In the genomic region with DNA sequence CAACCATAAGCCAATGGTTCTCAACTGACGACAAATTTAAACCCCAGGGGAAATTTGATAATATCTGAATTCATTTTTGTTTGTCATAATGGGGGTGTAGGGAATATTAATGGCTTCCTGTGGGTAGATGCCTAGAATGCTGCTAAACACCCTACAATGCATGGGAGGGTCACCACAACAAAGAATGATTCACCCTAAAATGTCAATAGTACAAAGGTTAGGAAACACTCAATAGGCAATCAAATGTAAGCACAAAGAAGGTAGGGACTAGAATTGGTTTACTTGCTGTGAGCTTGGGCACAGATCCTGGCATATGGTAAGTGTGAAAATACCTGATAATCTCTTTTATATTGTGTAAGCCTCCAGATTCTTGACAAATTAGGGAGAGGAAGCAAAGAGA, we compare ENCODE assay signal across 1 cellular context.
TF ChIP-seq lines count a peak whose summit lies in the region.

No MANE protein-coding gene starts in this region.

TF ChIP-seq in HepG2, 621 proteins besides CTCF, POLR2A, EP300 and RAD21 (continued from another document and continues in another):
- TF ChIP-seq, protein P1, sequence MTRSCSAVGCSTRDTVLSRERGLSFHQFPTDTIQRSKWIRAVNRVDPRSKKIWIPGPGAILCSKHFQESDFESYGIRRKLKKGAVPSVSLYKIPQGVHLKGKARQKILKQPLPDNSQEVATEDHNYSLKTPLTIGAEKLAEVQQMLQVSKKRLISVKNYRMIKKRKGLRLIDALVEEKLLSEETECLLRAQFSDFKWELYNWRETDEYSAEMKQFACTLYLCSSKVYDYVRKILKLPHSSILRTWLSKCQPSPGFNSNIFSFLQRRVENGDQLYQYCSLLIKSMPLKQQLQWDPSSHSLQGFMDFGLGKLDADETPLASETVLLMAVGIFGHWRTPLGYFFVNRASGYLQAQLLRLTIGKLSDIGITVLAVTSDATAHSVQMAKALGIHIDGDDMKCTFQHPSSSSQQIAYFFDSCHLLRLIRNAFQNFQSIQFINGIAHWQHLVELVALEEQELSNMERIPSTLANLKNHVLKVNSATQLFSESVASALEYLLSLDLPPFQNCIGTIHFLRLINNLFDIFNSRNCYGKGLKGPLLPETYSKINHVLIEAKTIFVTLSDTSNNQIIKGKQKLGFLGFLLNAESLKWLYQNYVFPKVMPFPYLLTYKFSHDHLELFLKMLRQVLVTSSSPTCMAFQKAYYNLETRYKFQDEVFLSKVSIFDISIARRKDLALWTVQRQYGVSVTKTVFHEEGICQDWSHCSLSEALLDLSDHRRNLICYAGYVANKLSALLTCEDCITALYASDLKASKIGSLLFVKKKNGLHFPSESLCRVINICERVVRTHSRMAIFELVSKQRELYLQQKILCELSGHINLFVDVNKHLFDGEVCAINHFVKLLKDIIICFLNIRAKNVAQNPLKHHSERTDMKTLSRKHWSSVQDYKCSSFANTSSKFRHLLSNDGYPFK (CRISPR knock-in tag; IDR thresholded peaks at IDR 0.05; ENCODE audit: borderline replicate concordance) = no peak
- TF ChIP-seq PHF20 (CRISPR knock-in tag; IDR thresholded peaks at IDR 0.05) = no peak
- no peak for TF ChIP-seq WIZ (CRISPR knock-in tag; IDR thresholded peaks at IDR 0.05)
- no peak for TF ChIP-seq NFIB (CRISPR knock-in tag; IDR thresholded peaks at IDR 0.05; ENCODE audit: borderline replicate concordance)
- TF ChIP-seq ZNF607 (CRISPR knock-in tag; IDR thresholded peaks at IDR 0.05; ENCODE audit: borderline replicate concordance) = no peak
- no peak for TF ChIP-seq ZNF30 (CRISPR knock-in tag; IDR thresholded peaks at IDR 0.05)
- no peak for TF ChIP-seq ISL2 (CRISPR knock-in tag; IDR thresholded peaks at IDR 0.05)
- no peak for TF ChIP-seq YY1 (IDR thresholded peaks at IDR 0.05; ENCODE audit: insufficient read depth, insufficient replicate concordance, low read depth, low read length)
- TF ChIP-seq, protein P2, sequence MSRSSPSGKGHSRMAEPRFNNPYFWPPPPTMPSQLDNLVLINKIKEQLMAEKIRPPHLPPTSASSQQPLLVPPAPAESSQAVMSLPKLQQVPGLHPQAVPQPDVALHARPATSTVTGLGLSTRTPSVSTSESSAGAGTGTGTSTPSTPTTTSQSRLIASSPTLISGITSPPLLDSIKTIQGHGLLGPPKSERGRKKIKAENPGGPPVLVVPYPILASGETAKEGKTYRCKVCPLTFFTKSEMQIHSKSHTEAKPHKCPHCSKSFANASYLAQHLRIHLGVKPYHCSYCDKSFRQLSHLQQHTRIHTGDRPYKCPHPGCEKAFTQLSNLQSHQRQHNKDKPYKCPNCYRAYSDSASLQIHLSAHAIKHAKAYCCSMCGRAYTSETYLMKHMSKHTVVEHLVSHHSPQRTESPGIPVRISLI (CRISPR knock-in tag; IDR thresholded peaks at IDR 0.05; ENCODE audit: borderline replicate concordance) = no peak
- peak; percentile 58; the same call in 1 of the 2 replicates for TF ChIP-seq NR2F6 (IDR thresholded peaks at IDR 0.05)
- TF ChIP-seq NR2F6 (CRISPR knock-in tag; IDR thresholded peaks at IDR 0.05) = no peak
- TF ChIP-seq ZNF557 (CRISPR knock-in tag; IDR thresholded peaks at IDR 0.05) = no peak
- no peak for TF ChIP-seq SNAI1 (CRISPR knock-in tag; IDR thresholded peaks at IDR 0.05; ENCODE audit: borderline replicate concordance)
- TF ChIP-seq, protein P3, sequence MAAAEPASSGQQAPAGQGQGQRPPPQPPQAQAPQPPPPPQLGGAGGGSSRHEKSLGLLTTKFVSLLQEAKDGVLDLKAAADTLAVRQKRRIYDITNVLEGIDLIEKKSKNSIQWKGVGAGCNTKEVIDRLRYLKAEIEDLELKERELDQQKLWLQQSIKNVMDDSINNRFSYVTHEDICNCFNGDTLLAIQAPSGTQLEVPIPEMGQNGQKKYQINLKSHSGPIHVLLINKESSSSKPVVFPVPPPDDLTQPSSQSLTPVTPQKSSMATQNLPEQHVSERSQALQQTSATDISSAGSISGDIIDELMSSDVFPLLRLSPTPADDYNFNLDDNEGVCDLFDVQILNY (CRISPR knock-in tag; conservative IDR thresholded peaks at IDR 0.05) = no peak
- TF ChIP-seq ATF1 (CRISPR knock-in tag; IDR thresholded peaks at IDR 0.05) = no peak
- peak; percentile 54; the same call in 1 of the 2 replicates for TF ChIP-seq CEBPB (IDR thresholded peaks at IDR 0.05; ENCODE audit: borderline replicate concordance, low read depth, low read length)
- TF ChIP-seq ZNF670 (CRISPR knock-in tag; IDR thresholded peaks at IDR 0.05; ENCODE audit: borderline replicate concordance) = no peak
- TF ChIP-seq FOSL2 (CRISPR knock-in tag; IDR thresholded peaks at IDR 0.05) = peak; percentile 94
- TF ChIP-seq NFE2 (CRISPR knock-in tag; IDR thresholded peaks at IDR 0.05) = no peak
- TF ChIP-seq SP2 (CRISPR knock-in tag; IDR thresholded peaks at IDR 0.05) = no peak
- peak; percentile 69; the same call in 1 of the 2 replicates for TF ChIP-seq TBX3 (IDR thresholded peaks at IDR 0.05; ENCODE audit: borderline replicate concordance)
- TF ChIP-seq ARHGAP35 (CRISPR knock-in tag; IDR thresholded peaks at IDR 0.05; ENCODE audit: borderline replicate concordance) = no peak
- no peak for TF ChIP-seq SAP130 (CRISPR knock-in tag; IDR thresholded peaks at IDR 0.05; ENCODE audit: low read depth)
- TF ChIP-seq ZKSCAN8 (CRISPR knock-in tag; IDR thresholded peaks at IDR 0.05; ENCODE audit: borderline replicate concordance) = no peak
- TF ChIP-seq ZNF816 (CRISPR knock-in tag; IDR thresholded peaks at IDR 0.05; ENCODE audit: borderline replicate concordance) = no peak
- TF ChIP-seq KAT2B (IDR thresholded peaks at IDR 0.05; ENCODE audit: borderline replicate concordance, low read depth, low read length) = no peak
- no peak for TF ChIP-seq KDM6A (CRISPR knock-in tag; IDR thresholded peaks at IDR 0.05; ENCODE audit: low read depth)
- TF ChIP-seq, protein P4, sequence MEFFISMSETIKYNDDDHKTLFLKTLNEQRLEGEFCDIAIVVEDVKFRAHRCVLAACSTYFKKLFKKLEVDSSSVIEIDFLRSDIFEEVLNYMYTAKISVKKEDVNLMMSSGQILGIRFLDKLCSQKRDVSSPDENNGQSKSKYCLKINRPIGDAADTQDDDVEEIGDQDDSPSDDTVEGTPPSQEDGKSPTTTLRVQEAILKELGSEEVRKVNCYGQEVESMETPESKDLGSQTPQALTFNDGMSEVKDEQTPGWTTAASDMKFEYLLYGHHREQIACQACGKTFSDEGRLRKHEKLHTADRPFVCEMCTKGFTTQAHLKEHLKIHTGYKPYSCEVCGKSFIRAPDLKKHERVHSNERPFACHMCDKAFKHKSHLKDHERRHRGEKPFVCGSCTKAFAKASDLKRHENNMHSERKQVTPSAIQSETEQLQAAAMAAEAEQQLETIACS (CRISPR knock-in tag; IDR thresholded peaks at IDR 0.05) = no peak
- TF ChIP-seq ZNF33B (CRISPR knock-in tag; IDR thresholded peaks at IDR 0.05) = no peak
- TF ChIP-seq ZNF563 (CRISPR knock-in tag; IDR thresholded peaks at IDR 0.05) = no peak
- no peak; the same call in 1 of the 2 replicates for TF ChIP-seq ZNF556 (CRISPR knock-in tag; IDR thresholded peaks at IDR 0.05; ENCODE audit: borderline replicate concordance)
- no peak for TF ChIP-seq MAFK (conservative IDR thresholded peaks at IDR 0.05 in 1 of 2, IDR thresholded peaks at IDR 0.05 in 1 of 2; ENCODE audit: low read length in 2 of 2)
- TF ChIP-seq, protein P5, sequence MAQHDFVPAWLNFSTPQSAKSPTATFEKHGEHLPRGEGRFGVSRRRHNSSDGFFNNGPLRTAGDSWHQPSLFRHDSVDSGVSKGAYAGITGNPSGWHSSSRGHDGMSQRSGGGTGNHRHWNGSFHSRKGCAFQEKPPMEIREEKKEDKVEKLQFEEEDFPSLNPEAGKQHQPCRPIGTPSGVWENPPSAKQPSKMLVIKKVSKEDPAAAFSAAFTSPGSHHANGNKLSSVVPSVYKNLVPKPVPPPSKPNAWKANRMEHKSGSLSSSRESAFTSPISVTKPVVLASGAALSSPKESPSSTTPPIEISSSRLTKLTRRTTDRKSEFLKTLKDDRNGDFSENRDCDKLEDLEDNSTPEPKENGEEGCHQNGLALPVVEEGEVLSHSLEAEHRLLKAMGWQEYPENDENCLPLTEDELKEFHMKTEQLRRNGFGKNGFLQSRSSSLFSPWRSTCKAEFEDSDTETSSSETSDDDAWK (CRISPR knock-in tag; IDR thresholded peaks at IDR 0.05) = no peak
- peak; percentile 65 for TF ChIP-seq TEAD3 (CRISPR knock-in tag; optimal IDR thresholded peaks at IDR 0.05; ENCODE audit: borderline replicate concordance)
- TF ChIP-seq, protein P6, sequence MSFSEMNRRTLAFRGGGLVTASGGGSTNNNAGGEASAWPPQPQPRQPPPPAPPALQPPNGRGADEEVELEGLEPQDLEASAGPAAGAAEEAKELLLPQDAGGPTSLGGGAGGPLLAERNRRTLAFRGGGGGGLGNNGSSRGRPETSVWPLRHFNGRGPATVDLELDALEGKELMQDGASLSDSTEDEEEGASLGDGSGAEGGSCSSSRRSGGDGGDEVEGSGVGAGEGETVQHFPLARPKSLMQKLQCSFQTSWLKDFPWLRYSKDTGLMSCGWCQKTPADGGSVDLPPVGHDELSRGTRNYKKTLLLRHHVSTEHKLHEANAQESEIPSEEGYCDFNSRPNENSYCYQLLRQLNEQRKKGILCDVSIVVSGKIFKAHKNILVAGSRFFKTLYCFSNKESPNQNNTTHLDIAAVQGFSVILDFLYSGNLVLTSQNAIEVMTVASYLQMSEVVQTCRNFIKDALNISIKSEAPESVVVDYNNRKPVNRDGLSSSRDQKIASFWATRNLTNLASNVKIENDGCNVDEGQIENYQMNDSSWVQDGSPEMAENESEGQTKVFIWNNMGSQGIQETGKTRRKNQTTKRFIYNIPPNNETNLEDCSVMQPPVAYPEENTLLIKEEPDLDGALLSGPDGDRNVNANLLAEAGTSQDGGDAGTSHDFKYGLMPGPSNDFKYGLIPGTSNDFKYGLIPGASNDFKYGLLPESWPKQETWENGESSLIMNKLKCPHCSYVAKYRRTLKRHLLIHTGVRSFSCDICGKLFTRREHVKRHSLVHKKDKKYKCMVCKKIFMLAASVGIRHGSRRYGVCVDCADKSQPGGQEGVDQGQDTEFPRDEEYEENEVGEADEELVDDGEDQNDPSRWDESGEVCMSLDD (CRISPR knock-in tag; IDR thresholded peaks at IDR 0.05; ENCODE audit: borderline replicate concordance) = no peak
- peak; percentile 64; the same call in 1 of the 2 replicates for TF ChIP-seq FOXK1 (CRISPR knock-in tag; IDR thresholded peaks at IDR 0.05; ENCODE audit: borderline replicate concordance, low read depth)
- TF ChIP-seq, protein P7, sequence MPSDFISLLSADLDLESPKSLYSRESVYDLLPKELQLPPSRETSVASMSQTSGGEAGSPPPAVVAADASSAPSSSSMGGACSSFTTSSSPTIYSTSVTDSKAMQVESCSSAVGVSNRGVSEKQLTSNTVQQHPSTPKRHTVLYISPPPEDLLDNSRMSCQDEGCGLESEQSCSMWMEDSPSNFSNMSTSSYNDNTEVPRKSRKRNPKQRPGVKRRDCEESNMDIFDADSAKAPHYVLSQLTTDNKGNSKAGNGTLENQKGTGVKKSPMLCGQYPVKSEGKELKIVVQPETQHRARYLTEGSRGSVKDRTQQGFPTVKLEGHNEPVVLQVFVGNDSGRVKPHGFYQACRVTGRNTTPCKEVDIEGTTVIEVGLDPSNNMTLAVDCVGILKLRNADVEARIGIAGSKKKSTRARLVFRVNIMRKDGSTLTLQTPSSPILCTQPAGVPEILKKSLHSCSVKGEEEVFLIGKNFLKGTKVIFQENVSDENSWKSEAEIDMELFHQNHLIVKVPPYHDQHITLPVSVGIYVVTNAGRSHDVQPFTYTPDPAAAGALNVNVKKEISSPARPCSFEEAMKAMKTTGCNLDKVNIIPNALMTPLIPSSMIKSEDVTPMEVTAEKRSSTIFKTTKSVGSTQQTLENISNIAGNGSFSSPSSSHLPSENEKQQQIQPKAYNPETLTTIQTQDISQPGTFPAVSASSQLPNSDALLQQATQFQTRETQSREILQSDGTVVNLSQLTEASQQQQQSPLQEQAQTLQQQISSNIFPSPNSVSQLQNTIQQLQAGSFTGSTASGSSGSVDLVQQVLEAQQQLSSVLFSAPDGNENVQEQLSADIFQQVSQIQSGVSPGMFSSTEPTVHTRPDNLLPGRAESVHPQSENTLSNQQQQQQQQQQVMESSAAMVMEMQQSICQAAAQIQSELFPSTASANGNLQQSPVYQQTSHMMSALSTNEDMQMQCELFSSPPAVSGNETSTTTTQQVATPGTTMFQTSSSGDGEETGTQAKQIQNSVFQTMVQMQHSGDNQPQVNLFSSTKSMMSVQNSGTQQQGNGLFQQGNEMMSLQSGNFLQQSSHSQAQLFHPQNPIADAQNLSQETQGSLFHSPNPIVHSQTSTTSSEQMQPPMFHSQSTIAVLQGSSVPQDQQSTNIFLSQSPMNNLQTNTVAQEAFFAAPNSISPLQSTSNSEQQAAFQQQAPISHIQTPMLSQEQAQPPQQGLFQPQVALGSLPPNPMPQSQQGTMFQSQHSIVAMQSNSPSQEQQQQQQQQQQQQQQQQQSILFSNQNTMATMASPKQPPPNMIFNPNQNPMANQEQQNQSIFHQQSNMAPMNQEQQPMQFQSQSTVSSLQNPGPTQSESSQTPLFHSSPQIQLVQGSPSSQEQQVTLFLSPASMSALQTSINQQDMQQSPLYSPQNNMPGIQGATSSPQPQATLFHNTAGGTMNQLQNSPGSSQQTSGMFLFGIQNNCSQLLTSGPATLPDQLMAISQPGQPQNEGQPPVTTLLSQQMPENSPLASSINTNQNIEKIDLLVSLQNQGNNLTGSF (CRISPR knock-in tag; IDR thresholded peaks at IDR 0.05) = no peak
- TF ChIP-seq, protein P8, sequence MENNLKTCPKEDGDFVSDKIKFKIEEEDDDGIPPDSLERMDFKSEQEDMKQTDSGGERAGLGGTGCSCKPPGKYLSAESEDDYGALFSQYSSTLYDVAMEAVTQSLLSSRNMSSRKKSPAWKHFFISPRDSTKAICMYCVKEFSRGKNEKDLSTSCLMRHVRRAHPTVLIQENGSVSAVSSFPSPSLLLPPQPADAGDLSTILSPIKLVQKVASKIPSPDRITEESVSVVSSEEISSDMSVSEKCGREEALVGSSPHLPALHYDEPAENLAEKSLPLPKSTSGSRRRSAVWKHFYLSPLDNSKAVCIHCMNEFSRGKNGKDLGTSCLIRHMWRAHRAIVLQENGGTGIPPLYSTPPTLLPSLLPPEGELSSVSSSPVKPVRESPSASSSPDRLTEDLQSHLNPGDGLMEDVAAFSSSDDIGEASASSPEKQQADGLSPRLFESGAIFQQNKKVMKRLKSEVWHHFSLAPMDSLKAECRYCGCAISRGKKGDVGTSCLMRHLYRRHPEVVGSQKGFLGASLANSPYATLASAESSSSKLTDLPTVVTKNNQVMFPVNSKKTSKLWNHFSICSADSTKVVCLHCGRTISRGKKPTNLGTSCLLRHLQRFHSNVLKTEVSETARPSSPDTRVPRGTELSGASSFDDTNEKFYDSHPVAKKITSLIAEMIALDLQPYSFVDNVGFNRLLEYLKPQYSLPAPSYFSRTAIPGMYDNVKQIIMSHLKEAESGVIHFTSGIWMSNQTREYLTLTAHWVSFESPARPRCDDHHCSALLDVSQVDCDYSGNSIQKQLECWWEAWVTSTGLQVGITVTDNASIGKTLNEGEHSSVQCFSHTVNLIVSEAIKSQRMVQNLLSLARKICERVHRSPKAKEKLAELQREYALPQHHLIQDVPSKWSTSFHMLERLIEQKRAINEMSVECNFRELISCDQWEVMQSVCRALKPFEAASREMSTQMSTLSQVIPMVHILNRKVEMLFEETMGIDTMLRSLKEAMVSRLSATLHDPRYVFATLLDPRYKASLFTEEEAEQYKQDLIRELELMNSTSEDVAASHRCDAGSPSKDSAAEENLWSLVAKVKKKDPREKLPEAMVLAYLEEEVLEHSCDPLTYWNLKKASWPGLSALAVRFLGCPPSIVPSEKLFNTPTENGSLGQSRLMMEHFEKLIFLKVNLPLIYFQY (CRISPR knock-in tag; IDR thresholded peaks at IDR 0.05; ENCODE audit: borderline replicate concordance) = no peak
- no peak for TF ChIP-seq ZNF747 (CRISPR knock-in tag; IDR thresholded peaks at IDR 0.05; ENCODE audit: borderline replicate concordance)
- TF ChIP-seq SOX5 (CRISPR knock-in tag; IDR thresholded peaks at IDR 0.05; ENCODE audit: borderline replicate concordance) = peak; percentile 96
- peak; percentile 81 for TF ChIP-seq FOXA3 (CRISPR knock-in tag; IDR thresholded peaks at IDR 0.05)
- no peak for TF ChIP-seq SP4 (CRISPR knock-in tag; IDR thresholded peaks at IDR 0.05)
- TF ChIP-seq FIP1L1 (IDR thresholded peaks at IDR 0.05; ENCODE audit: borderline replicate concordance, insufficient read depth, low read depth, low read length) = no peak
- TF ChIP-seq ARNTL (CRISPR knock-in tag; IDR thresholded peaks at IDR 0.05) = no peak
